In genomic region chr12:14993117-14993516, GRCh38 we compare ENCODE assay signal across 1 cellular context.
TF ChIP-seq lines count a peak whose summit lies in the region.

No MANE protein-coding gene starts in this region.

TF ChIP-seq in IMR-90, 13 proteins besides CTCF, POLR2A, EP300 and RAD21:
- TF ChIP-seq CHD1 (IDR thresholded peaks at IDR 0.05; ENCODE audit: low read depth, low read length): no peak
- TF ChIP-seq, protein P1, sequence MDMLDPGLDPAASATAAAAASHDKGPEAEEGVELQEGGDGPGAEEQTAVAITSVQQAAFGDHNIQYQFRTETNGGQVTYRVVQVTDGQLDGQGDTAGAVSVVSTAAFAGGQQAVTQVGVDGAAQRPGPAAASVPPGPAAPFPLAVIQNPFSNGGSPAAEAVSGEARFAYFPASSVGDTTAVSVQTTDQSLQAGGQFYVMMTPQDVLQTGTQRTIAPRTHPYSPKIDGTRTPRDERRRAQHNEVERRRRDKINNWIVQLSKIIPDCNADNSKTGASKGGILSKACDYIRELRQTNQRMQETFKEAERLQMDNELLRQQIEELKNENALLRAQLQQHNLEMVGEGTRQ (IDR thresholded peaks at IDR 0.05; ENCODE audit: low read depth, low read length): no peak
- TF ChIP-seq RFX5 (IDR thresholded peaks at IDR 0.05; ENCODE audit: low read depth, low read length): no peak
- no peak for TF ChIP-seq MAZ (IDR thresholded peaks at IDR 0.05; ENCODE audit: borderline replicate concordance, low read depth, low read length)
- TF ChIP-seq RCOR1 (IDR thresholded peaks at IDR 0.05; ENCODE audit: insufficient replicate concordance, low read length): no peak
- no peak for TF ChIP-seq SMC3 (IDR thresholded peaks at IDR 0.05; ENCODE audit: low read depth, low read length)
- no peak for TF ChIP-seq MAFK (IDR thresholded peaks at IDR 0.05; ENCODE audit: low read depth, low read length)
- TF ChIP-seq BHLHE40 (IDR thresholded peaks at IDR 0.05; ENCODE audit: low read depth, low read length): no peak
- no peak for TF ChIP-seq FOS (IDR thresholded peaks at IDR 0.05; ENCODE audit: low read depth, low read length)
- TF ChIP-seq MXI1 (IDR thresholded peaks at IDR 0.05; ENCODE audit: borderline replicate concordance, low read depth, low read length): no peak
- no peak for TF ChIP-seq NFE2L2 (IDR thresholded peaks at IDR 0.05; ENCODE audit: low read depth, low read length)
- no peak for TF ChIP-seq ELK1 (IDR thresholded peaks at IDR 0.05; ENCODE audit: borderline replicate concordance, low read depth, low read length)
- TF ChIP-seq CEBPB (IDR thresholded peaks at IDR 0.05; ENCODE audit: low read depth, low read length): no peak
